8 cellular contexts compared by ENCODE assay signal in genomic region chr7:2353650-2354172, GRCh38. TPM values are rescaled to one million over a fixed set of nuclear protein-coding genes. Genes with fewer than 3 reads are reported as not detected.
A peak's percentile ranks its signal among the peaks of the same experiment; 100 is the strongest.
DNase-seq lines count a peak whose midpoint lies in the region; ATAC-seq and TF ChIP-seq lines count a peak whose summit lies in the region.

No MANE protein-coding gene starts in this region.

- H3K36me3 ChIP-seq in heart right ventricle: peaks cover 0 to 22% (median 3%) of the 10 kb centered on the region in 9 donors
- H3K36me3 ChIP-seq in prostate gland: no peaks in the 10 kb centered on the region
- no peaks in the 10 kb centered on the region for H3K36me3 ChIP-seq in uterus

- TF ChIP-seq CTCF in heart right ventricle (IDR thresholded peaks at IDR 0.05): no peak
- no peak for TF ChIP-seq CTCF in prostate gland (IDR thresholded peaks at IDR 0.05)
- no peak for TF ChIP-seq CTCF in uterus (IDR thresholded peaks at IDR 0.05)

- no peak for TF ChIP-seq POLR2A in prostate gland (IDR thresholded peaks at IDR 0.05)
- peak in 1 of 2 donors; percentile 28 for TF ChIP-seq POLR2A in uterus (IDR thresholded peaks at IDR 0.05)

- H3K9me3 ChIP-seq in heart right ventricle (no peaks in the 10 kb centered on the region), prostate gland (no peaks in the 10 kb centered on the region), uterus (no peaks in the 10 kb centered on the region)

- DNase-seq in G401 (ENCODE audit: low spot score) (peak; percentile 89), SK-N-DZ (ENCODE audit: low spot score) (peak; percentile 90), heart right ventricle (peak; percentile 89 to 90), prostate gland (ENCODE audit: low spot score) (peak; percentile 85), uterus (peak; percentile 87 to 88)
- no peak for DNase-seq in activated naive CD8-positive, alpha-beta T cell treated with anti-CD3 and anti-CD28 coated beads, Interleukin-2, amount 10 ng/mL, durations not matched to agents 7 days and 5 days

- in situ Hi-C loops in G401 (cut with HindIII; ENCODE audit: low sequenced_read_pairs): no loop called here

- H3K27me3 ChIP-seq in heart right ventricle (no peaks in the 10 kb centered on the region), prostate gland (replicated peaks; ENCODE audit: insufficient read depth) (no peaks in the 10 kb centered on the region), uterus (no peaks in the 10 kb centered on the region)

- peak overlapping the region; percentile 88 to 100 (median 98) for H3K4me3 ChIP-seq in heart right ventricle
- peak overlapping the region; percentile 92 to 97 for H3K4me3 ChIP-seq in prostate gland
- H3K4me3 ChIP-seq in uterus: peak overlapping the region; percentile 97 to 99

- H3K27ac ChIP-seq in heart right ventricle: peak overlapping the region; percentile 97 to 100 (median 99)
- H3K27ac ChIP-seq in prostate gland: peak overlapping the region; percentile 99
- peak overlapping the region; percentile 98 for H3K27ac ChIP-seq in uterus

- H3K27ac Mint-ChIP-seq in IgD-negative memory B cell: peak overlapping the region; percentile 97 to 100 (median 100)
- peak overlapping the region; percentile 97 for H3K27ac Mint-ChIP-seq in activated naive CD8-positive, alpha-beta T cell treated with anti-CD3 and anti-CD28 coated beads, Interleukin-2, amount 10 ng/mL, durations not matched to agents 7 days and 5 days

- H3K36me3 Mint-ChIP-seq in IgD-negative memory B cell: no peaks in the 10 kb centered on the region
- H3K36me3 Mint-ChIP-seq in activated naive CD8-positive, alpha-beta T cell treated with anti-CD3 and anti-CD28 coated beads, Interleukin-2, amount 10 ng/mL, durations not matched to agents 7 days and 5 days: peaks cover 8% of the 10 kb centered on the region

- peak overlapping the region; percentile 93 to 98 (median 97) for H3K4me3 Mint-ChIP-seq in IgD-negative memory B cell
- peak overlapping the region; percentile 79 for H3K4me3 Mint-ChIP-seq in activated naive CD8-positive, alpha-beta T cell treated with anti-CD3 and anti-CD28 coated beads, Interleukin-2, amount 10 ng/mL, durations not matched to agents 7 days and 5 days

- H3K4me1 Mint-ChIP-seq in IgD-negative memory B cell: peaks cover 6 to 21% (median 17%) of the 10 kb centered on the region in 3 donors
- H3K4me1 Mint-ChIP-seq in activated naive CD8-positive, alpha-beta T cell treated with anti-CD3 and anti-CD28 coated beads, Interleukin-2, amount 10 ng/mL, durations not matched to agents 7 days and 5 days: peaks cover 13% of the 10 kb centered on the region

- POLR2A ChIA-PET in activated naive CD8-positive, alpha-beta T cell treated with anti-CD3 and anti-CD28 coated beads, Interleukin-2, amount 10 ng/mL, durations not matched to agents 7 days and 5 days (lab: Charles Lee): interaction anchor here (0.6 to 3.7 kb wide), 11 partner anchors 16 to 783 kb away, joined by 3 to 38 read pairs (median 4); partner anchors contain the start of genes CHST12, MAD1L1, MRM2 and NUDT1

- 1 to 3% methylated on average over 33 of the region's 33 CpGs for WGBS in heart right ventricle, 2 donors
- WGBS in prostate gland: 1% methylated on average over 30 of the region's 33 CpGs

- intact Hi-C loops in heart right ventricle (cut with DNase I) (loop anchor here in 5 of 10 donors (5.0 to 10.0 kb wide), 6 partner anchors 49 to 781 kb away; partner anchors contain the start of genes PSMG3 (in 2 of the 5), CHST12 (in 1 of the 5) and MAD1L1 (in 1 of the 5)), prostate gland (cut with DNase I) (loop anchor here (5.0 to 10.0 kb wide), 2 partner anchors 49 to 779 kb away; partner anchors contain the start of genes CHST12 and PSMG3), uterus (cut with DNase I; ENCODE audit: low total_unique reads) (loop anchor here (10.0 kb wide), 1 partner anchor 109 kb away; the partner anchor contains the start of genes MRM2 and NUDT1)

- H3K9me3 Mint-ChIP-seq in IgD-negative memory B cell: no peaks in the 10 kb centered on the region
- no peaks in the 10 kb centered on the region for H3K9me3 Mint-ChIP-seq in activated naive CD8-positive, alpha-beta T cell treated with anti-CD3 and anti-CD28 coated beads, Interleukin-2, amount 10 ng/mL, durations not matched to agents 7 days and 5 days

- H3K4me1 ChIP-seq in heart right ventricle (peaks cover 6 to 44% (median 38%) of the 10 kb centered on the region in 9 donors), prostate gland (replicated peaks) (peaks cover 5% of the 10 kb centered on the region), uterus (peaks cover 6 to 17% of the 10 kb centered on the region in 2 donors)

- ATAC-seq in GM21529 (IDR thresholded peaks at IDR 0.05; ENCODE audit: unreplicated experiment): peak; percentile 56
- peak; percentile 65 for ATAC-seq in activated naive CD8-positive, alpha-beta T cell treated with anti-CD3 and anti-CD28 coated beads, Interleukin-2, amount 10 ng/mL, durations not matched to agents 7 days and 5 days (ENCODE audit: low read depth)
- ATAC-seq in heart right ventricle: peak; percentile 89 to 96 (median 93)

- no peaks in the 10 kb centered on the region for H3K27me3 Mint-ChIP-seq in IgD-negative memory B cell
- no peaks in the 10 kb centered on the region for H3K27me3 Mint-ChIP-seq in activated naive CD8-positive, alpha-beta T cell treated with anti-CD3 and anti-CD28 coated beads, Interleukin-2, amount 10 ng/mL, durations not matched to agents 7 days and 5 days

RNA-seq across cellular contexts. Expression of gene EIF3B, which starts 0.9 kb away (rescaled TPM):
- total RNA-seq in G401 (2014; rRNA removed; shearing (Covaris generic)): 217 and 294 TPM in 2 replicates
- polyA plus RNA-seq in IgD-negative memory B cell: 84.4 TPM
- polyA plus RNA-seq in SK-N-DZ (2014; cell fraction: cytosol; rRNA removed): 251 and 260 TPM in 2 replicates
- 404 TPM in 2 replicates for polyA plus RNA-seq in SK-N-DZ (2014; cell fraction: nucleus; rRNA removed)
- 100 to 1,000 TPM; 152 to 154 TPM for total RNA-seq in activated naive CD8-positive, alpha-beta T cell treated with anti-CD3 and anti-CD28 coated beads, Interleukin-2, amount 10 ng/mL, durations not matched to agents 7 days and 5 days
- 100 to 1,000 TPM in 1 of 10 donors, 10 to 100 TPM in 9; 64.0 to 102 (median 68.2) TPM for total RNA-seq in heart right ventricle
- polyA plus RNA-seq in heart right ventricle: 10 to 100 TPM; 48.6 to 81.5 TPM
- total RNA-seq in prostate gland: 100 to 1,000 TPM; 141 to 220 TPM
- total RNA-seq in uterus: 100 to 1,000 TPM in 2 of 4 donors, 10 to 100 TPM in 2; 67.6 to 155 (median 95.2) TPM

RNA-seq across cellular contexts. Expression of gene SNX8, which starts 39.5 kb away (rescaled TPM):
- 52.9 and 74.2 TPM in 2 replicates for total RNA-seq in G401 (2014; rRNA removed; shearing (Covaris generic))
- polyA plus RNA-seq in IgD-negative memory B cell (61.3 TPM), heart right ventricle (10 to 100 TPM; 14.7 to 19.7 TPM)
- 15.7 and 16.1 TPM in 2 replicates for polyA plus RNA-seq in SK-N-DZ (2014; cell fraction: cytosol; rRNA removed)
- 10.7 and 12.9 TPM in 2 replicates for polyA plus RNA-seq in SK-N-DZ (2014; cell fraction: nucleus; rRNA removed)
- 10 to 100 TPM; 18.6 to 22.1 TPM for total RNA-seq in activated naive CD8-positive, alpha-beta T cell treated with anti-CD3 and anti-CD28 coated beads, Interleukin-2, amount 10 ng/mL, durations not matched to agents 7 days and 5 days
- total RNA-seq in heart right ventricle (10 to 100 TPM; 15.6 to 31.8 (median 21.6) TPM), prostate gland (10 to 100 TPM; 10.7 to 29.2 TPM), uterus (10 to 100 TPM in 3 of 4 donors, under 1 TPM in 1; 0.29 to 75.3 (median 30.5) TPM)

RNA-seq across cellular contexts. Expression of gene CHST12, which starts 49.7 kb away (rescaled TPM):
- total RNA-seq in G401 (2014; rRNA removed; shearing (Covaris generic)): 13.5 and 20.7 TPM in 2 replicates
- polyA plus RNA-seq in IgD-negative memory B cell: 24.9 TPM
- 13.0 and 14.0 TPM in 2 replicates for polyA plus RNA-seq in SK-N-DZ (2014; cell fraction: cytosol; rRNA removed)
- 14.4 and 15.7 TPM in 2 replicates for polyA plus RNA-seq in SK-N-DZ (2014; cell fraction: nucleus; rRNA removed)
- total RNA-seq in activated naive CD8-positive, alpha-beta T cell treated with anti-CD3 and anti-CD28 coated beads, Interleukin-2, amount 10 ng/mL, durations not matched to agents 7 days and 5 days: 10 to 100 TPM; 49.5 to 51.1 TPM
- total RNA-seq in heart right ventricle: 10 to 100 TPM; 12.4 to 17.2 (median 14.0) TPM
- polyA plus RNA-seq in heart right ventricle: 10 to 100 TPM; 13.9 to 15.2 TPM
- 10 to 100 TPM; 22.4 to 36.1 TPM for total RNA-seq in prostate gland
- 10 to 100 TPM in 1 of 4 donors, 1 to 10 TPM in 3; 5.6 to 30.5 (median 8.3) TPM for total RNA-seq in uterus
